Comparison of ENCODE assay signal across 8 cellular contexts in the genomic region with DNA sequence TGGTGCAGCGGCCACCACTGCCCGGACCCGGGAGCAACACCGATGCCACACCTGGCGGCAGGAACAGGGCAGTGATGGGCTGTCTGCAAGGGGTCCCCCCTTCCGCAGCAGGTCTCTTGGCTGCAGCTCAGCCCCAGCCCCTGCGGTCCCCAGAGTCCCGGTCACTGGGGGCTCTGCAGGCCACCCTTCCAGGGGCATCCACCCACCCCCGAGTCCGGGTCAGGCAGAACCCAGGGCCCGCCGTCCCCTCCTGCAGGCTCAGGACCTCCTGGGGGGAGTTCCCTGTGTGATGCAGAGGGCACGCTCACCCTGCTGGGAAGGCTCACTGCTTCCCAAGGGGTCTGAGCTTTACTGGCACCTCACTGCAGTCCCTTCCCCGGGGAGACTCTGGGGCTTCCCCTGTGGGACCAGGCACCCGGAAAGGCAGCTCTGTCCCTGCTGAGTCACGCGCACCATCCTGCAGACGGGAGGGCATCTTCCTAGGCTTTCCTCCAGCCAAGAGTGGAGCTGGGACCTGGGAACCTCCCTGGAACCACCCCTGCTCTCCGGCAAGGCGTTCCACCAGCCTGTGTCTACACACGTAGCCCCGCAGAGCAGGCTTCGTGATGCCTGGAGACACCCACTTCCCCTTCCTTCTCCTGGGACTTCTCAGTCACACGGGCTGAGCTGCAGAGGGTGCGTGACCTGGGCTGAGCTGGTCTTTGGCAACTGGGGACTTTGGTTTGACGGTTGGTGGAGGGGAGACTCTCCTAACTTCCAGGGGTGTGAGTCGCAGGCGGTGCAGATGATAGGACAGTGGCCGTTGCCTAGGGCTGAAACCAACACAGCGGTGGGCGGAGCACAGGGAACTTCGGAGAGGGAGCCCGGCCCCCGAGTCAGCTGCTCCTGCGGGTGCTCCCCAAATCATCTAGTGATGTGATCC. TPM values are rescaled to one million over a fixed set of nuclear protein-coding genes. Genes with fewer than 3 reads are reported as not detected.
DNase-seq lines count a peak whose midpoint lies in the region; ATAC-seq and TF ChIP-seq lines count a peak whose summit lies in the region.

No MANE protein-coding gene starts in this region.

- H3K27ac Mint-ChIP-seq in activated naive CD8-positive, alpha-beta T cell = no peak overlapping the region
- no peak overlapping the region for H3K27ac Mint-ChIP-seq in activated naive CD8-positive, alpha-beta T cell treated with anti-CD3 and anti-CD28 coated beads for 36 hours
- H3K27ac Mint-ChIP-seq in natural killer cell = no peak overlapping the region

- intact Hi-C loops in natural killer cell (cut with micrococcal nuclease) = no loop called here

- H3K9me3 Mint-ChIP-seq in activated naive CD8-positive, alpha-beta T cell (ENCODE audit: low read depth) = no peaks in the 10 kb centered on the region
- H3K9me3 Mint-ChIP-seq in activated naive CD8-positive, alpha-beta T cell treated with anti-CD3 and anti-CD28 coated beads for 36 hours = no peaks in the 10 kb centered on the region
- H3K9me3 Mint-ChIP-seq in natural killer cell = no peaks in the 10 kb centered on the region

- in situ Hi-C loops in T47D (cut with HindIII; ENCODE audit: low pct_unique_long_range_greater_than_20kb, low sequenced_read_pairs) = no loop called here

- H3K27me3 Mint-ChIP-seq in activated naive CD8-positive, alpha-beta T cell = peaks cover 9% of the 10 kb centered on the region
- peaks cover 42% of the 10 kb centered on the region for H3K27me3 Mint-ChIP-seq in activated naive CD8-positive, alpha-beta T cell treated with anti-CD3 and anti-CD28 coated beads for 36 hours
- H3K27me3 Mint-ChIP-seq in natural killer cell (ENCODE audit: low read depth in 2 of 2) = peaks cover 13 to 18% of the 10 kb centered on the region in 2 donors

- DNase-seq in activated naive CD8-positive, alpha-beta T cell treated with anti-CD3 and anti-CD28 coated beads for 36 hours = no peak
- peak; percentile 22 for DNase-seq in NCI-H226
- peak; percentile 68 to 81 for DNase-seq in T47D (ENCODE audit: low read depth in 1 of 2, low spot score in 1 of 2)
- no peak for DNase-seq in natural killer cell

- H3K36me3 Mint-ChIP-seq in activated naive CD8-positive, alpha-beta T cell = no peaks in the 10 kb centered on the region
- H3K36me3 Mint-ChIP-seq in activated naive CD8-positive, alpha-beta T cell treated with anti-CD3 and anti-CD28 coated beads for 36 hours = no peaks in the 10 kb centered on the region
- no peaks in the 10 kb centered on the region for H3K36me3 Mint-ChIP-seq in natural killer cell

- ATAC-seq in natural killer cell (peak in 2 of 3 donors; percentile 37 to 60), GM18520 (IDR thresholded peaks at IDR 0.05; ENCODE audit: unreplicated experiment) (no peak), HG03432 (IDR thresholded peaks at IDR 0.05; ENCODE audit: unreplicated experiment) (no peak), HG03097 (IDR thresholded peaks at IDR 0.05; ENCODE audit: low FRiP score, unreplicated experiment) (no peak)

- peaks cover 6% of the 10 kb centered on the region for H3K4me1 Mint-ChIP-seq in activated naive CD8-positive, alpha-beta T cell (ENCODE audit: low read depth)
- H3K4me1 Mint-ChIP-seq in activated naive CD8-positive, alpha-beta T cell treated with anti-CD3 and anti-CD28 coated beads for 36 hours = peaks cover 3% of the 10 kb centered on the region
- peaks cover 10 to 12% of the 10 kb centered on the region in 2 donors for H3K4me1 Mint-ChIP-seq in natural killer cell

- H3K4me3 Mint-ChIP-seq in activated naive CD8-positive, alpha-beta T cell = peak overlapping the region; percentile 12
- H3K4me3 Mint-ChIP-seq in activated naive CD8-positive, alpha-beta T cell treated with anti-CD3 and anti-CD28 coated beads for 36 hours = no peak overlapping the region
- no peak overlapping the region for H3K4me3 Mint-ChIP-seq in natural killer cell

- no peak for TF ChIP-seq CTCF in natural killer cell (IDR thresholded peaks at IDR 0.05)

RNA-seq across cellular contexts. Expression of a gene that starts 23.4 kb away (rescaled TPM):
- 10 to 100 TPM; 41.0 to 43.4 TPM for total RNA-seq in activated naive CD8-positive, alpha-beta T cell treated with anti-CD3 and anti-CD28 coated beads for 36 hours
- total RNA-seq in natural killer cell = 1 to 10 TPM; 5.7 to 6.3 (median 5.8) TPM

RNA-seq across cellular contexts. Expression of a gene that starts 32.3 kb away (rescaled TPM):
- total RNA-seq in activated naive CD8-positive, alpha-beta T cell treated with anti-CD3 and anti-CD28 coated beads for 36 hours = 100 to 1,000 TPM; 211 to 227 TPM
- total RNA-seq in natural killer cell = 10 to 100 TPM; 16.3 to 24.4 (median 17.5) TPM

RNA-seq across cellular contexts. Expression of a gene that starts 51.6 kb away (rescaled TPM):
- 100 to 1,000 TPM in 1 of 2 experiments, 10 to 100 TPM in 1; 99.3 to 107 TPM for total RNA-seq in activated naive CD8-positive, alpha-beta T cell treated with anti-CD3 and anti-CD28 coated beads for 36 hours
- 100 to 1,000 TPM; 179 to 186 (median 181) TPM for total RNA-seq in natural killer cell

RNA-seq across cellular contexts. Expression of a gene that starts 51.8 kb away (rescaled TPM):
- total RNA-seq in activated naive CD8-positive, alpha-beta T cell treated with anti-CD3 and anti-CD28 coated beads for 36 hours = 10 to 100 TPM; 17.9 to 19.2 TPM
- 10 to 100 TPM; 23.3 to 47.9 (median 39.3) TPM for total RNA-seq in natural killer cell

Comparison
In these comparisons a context has a peak if more than half of its experiments do, and no peak if none do; other contexts are left out.
1. DNase-seq: peak in NCI-H226 (single experiment) and T47D (2 of 2); none in activated naive CD8-positive, alpha-beta T cell treated with anti-CD3 and anti-CD28 coated beads for 36 hours (single experiment) and natural killer cell (single experiment).
2. ATAC-seq: peak in natural killer cell (2 of 3); none in GM18520 (single experiment), HG03432 (single experiment) and HG03097 (single experiment).
3. RNA of a gene that starts 23.4 kb away (total RNA-seq): 41.0 to 43.4 TPM in activated naive CD8-positive, alpha-beta T cell treated with anti-CD3 and anti-CD28 coated beads for 36 hours; 5.7 to 6.3 TPM in natural killer cell; every median in the first group is over 4 times any median in the second.
4. RNA of a gene that starts 32.3 kb away (total RNA-seq): 211 to 227 TPM in activated naive CD8-positive, alpha-beta T cell treated with anti-CD3 and anti-CD28 coated beads for 36 hours; 16.3 to 24.4 TPM in natural killer cell; every median in the first group is over 4 times any median in the second.